ENCODE assay signal across 22 cellular contexts in genomic region chr12:24850486-24850885, GRCh38.
"Had no signal": no experiment of that assay in that cellular context is flagged by ENCODE, and none has a peak within 500 bp of the region (broad histone marks: within the 10 kb centered on the region; RNA-seq: fewer than 3 reads in every experiment).

No MANE protein-coding gene starts in this region.

- H3K27ac ChIP-seq: left lung, tibial artery, WERI-Rb-1 had no signal

- H3K27ac Mint-ChIP-seq: activated naive CD4-positive, alpha-beta T cell treated with anti-CD3 and anti-CD28 coated beads, Interleukin-2, amount 10 ng/mL, durations not matched to agents 7 days and 5 days; activated naive CD8-positive, alpha-beta T cell treated with anti-CD3 and anti-CD28 coated beads, Interleukin-2, amount 50 U/mL, for 24 hours; brain; memory B cell; naive B cell had no signal

- H3K36me3 ChIP-seq: tibial artery, WERI-Rb-1 had no signal

- H3K9me3 Mint-ChIP-seq: activated naive CD4-positive, alpha-beta T cell treated with anti-CD3 and anti-CD28 coated beads, Interleukin-2, amount 10 ng/mL, durations not matched to agents 7 days and 5 days; activated naive CD8-positive, alpha-beta T cell treated with anti-CD3 and anti-CD28 coated beads, Interleukin-2, amount 50 U/mL, for 24 hours; memory B cell; naive B cell had no signal

- H3K36me3 Mint-ChIP-seq: activated naive CD4-positive, alpha-beta T cell treated with anti-CD3 and anti-CD28 coated beads, Interleukin-2, amount 10 ng/mL, durations not matched to agents 7 days and 5 days; memory B cell; naive B cell had no signal

- H3K4me3 ChIP-seq: left lung, mucosa of descending colon, tibial artery had no signal

- H3K9me3 ChIP-seq: left lung, mucosa of descending colon, tibial artery had no signal

- H3K27me3 Mint-ChIP-seq: activated naive CD4-positive, alpha-beta T cell treated with anti-CD3 and anti-CD28 coated beads, Interleukin-2, amount 10 ng/mL, durations not matched to agents 7 days and 5 days; memory B cell; naive B cell had no signal

- DNase-seq: activated CD4-positive, alpha-beta T cell treated with anti-CD3 and anti-CD28 coated beads for 1 hour; activated CD8-positive, alpha-beta memory T cell treated with anti-CD3 and anti-CD28 coated beads for 24 hours; activated CD8-positive, alpha-beta memory T cell treated with anti-CD3 and anti-CD28 coated beads, Interleukin-2, amount 50 U/mL, for 48 hours; activated effector memory CD4-positive, alpha-beta T cell treated with Interleukin-2 at 50 U/mL for 16 hours; activated naive CD4-positive, alpha-beta T cell treated with anti-CD3 and anti-CD28 coated beads, Interleukin-2, amount 10 ng/mL, durations not matched to agents 7 days and 5 days; activated naive CD8-positive, alpha-beta T cell treated with anti-CD3 and anti-CD28 coated beads, Interleukin-2, amount 50 U/mL, for 24 hours; activated T-cell treated with anti-CD3 and anti-CD28 coated beads, Interleukin-2, amount 50 U/mL, for 48 hours; anterior cingulate cortex; caudate nucleus; endodermal cell; head of caudate nucleus; kidney; left lung; mucosa of descending colon; naive B cell; stimulated activated naive CD8-positive, alpha-beta T cell treated with anti-CD3 and anti-CD28 coated beads, Interleukin-15, Interleukin-2, amounts not matched to agents 100 U/mL and 50 U/mL, for 24 hours; substantia nigra; tibial artery; WERI-Rb-1 had no signal

- H3K27me3 ChIP-seq: left lung, tibial artery had no signal

- H3K4me1 ChIP-seq: left lung, tibial artery had no signal

- H3K4me1 Mint-ChIP-seq: memory B cell had no signal

- H3K4me3 Mint-ChIP-seq: activated naive CD4-positive, alpha-beta T cell treated with anti-CD3 and anti-CD28 coated beads, Interleukin-2, amount 10 ng/mL, durations not matched to agents 7 days and 5 days; activated naive CD8-positive, alpha-beta T cell treated with anti-CD3 and anti-CD28 coated beads, Interleukin-2, amount 50 U/mL, for 24 hours; brain; memory B cell; naive B cell; neural crest cell had no signal
